Comparison of ENCODE assay signal across 1 cellular context in genomic region chr11:56700242-56700918, GRCh38.
TF ChIP-seq lines count a peak whose summit lies in the region.

No MANE protein-coding gene starts in this region.

TF ChIP-seq in GM23338, 12 proteins besides CTCF, POLR2A, EP300 and RAD21:
- TF ChIP-seq, protein P1, sequence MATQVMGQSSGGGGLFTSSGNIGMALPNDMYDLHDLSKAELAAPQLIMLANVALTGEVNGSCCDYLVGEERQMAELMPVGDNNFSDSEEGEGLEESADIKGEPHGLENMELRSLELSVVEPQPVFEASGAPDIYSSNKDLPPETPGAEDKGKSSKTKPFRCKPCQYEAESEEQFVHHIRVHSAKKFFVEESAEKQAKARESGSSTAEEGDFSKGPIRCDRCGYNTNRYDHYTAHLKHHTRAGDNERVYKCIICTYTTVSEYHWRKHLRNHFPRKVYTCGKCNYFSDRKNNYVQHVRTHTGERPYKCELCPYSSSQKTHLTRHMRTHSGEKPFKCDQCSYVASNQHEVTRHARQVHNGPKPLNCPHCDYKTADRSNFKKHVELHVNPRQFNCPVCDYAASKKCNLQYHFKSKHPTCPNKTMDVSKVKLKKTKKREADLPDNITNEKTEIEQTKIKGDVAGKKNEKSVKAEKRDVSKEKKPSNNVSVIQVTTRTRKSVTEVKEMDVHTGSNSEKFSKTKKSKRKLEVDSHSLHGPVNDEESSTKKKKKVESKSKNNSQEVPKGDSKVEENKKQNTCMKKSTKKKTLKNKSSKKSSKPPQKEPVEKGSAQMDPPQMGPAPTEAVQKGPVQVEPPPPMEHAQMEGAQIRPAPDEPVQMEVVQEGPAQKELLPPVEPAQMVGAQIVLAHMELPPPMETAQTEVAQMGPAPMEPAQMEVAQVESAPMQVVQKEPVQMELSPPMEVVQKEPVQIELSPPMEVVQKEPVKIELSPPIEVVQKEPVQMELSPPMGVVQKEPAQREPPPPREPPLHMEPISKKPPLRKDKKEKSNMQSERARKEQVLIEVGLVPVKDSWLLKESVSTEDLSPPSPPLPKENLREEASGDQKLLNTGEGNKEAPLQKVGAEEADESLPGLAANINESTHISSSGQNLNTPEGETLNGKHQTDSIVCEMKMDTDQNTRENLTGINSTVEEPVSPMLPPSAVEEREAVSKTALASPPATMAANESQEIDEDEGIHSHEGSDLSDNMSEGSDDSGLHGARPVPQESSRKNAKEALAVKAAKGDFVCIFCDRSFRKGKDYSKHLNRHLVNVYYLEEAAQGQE (IDR thresholded peaks at IDR 0.05; ENCODE audit: unreplicated experiment): no peak
- TF ChIP-seq JUNB (IDR thresholded peaks at IDR 0.05; ENCODE audit: unreplicated experiment) (no peak), EZH2phosphoT487 (IDR thresholded peaks at IDR 0.05; ENCODE audit: unreplicated experiment) (no peak), ETS1 (IDR thresholded peaks at IDR 0.05) (no peak), STAT1 (IDR thresholded peaks at IDR 0.05; ENCODE audit: unreplicated experiment) (no peak), CREB1 (CRISPR knock-in tag; IDR thresholded peaks at IDR 0.05; ENCODE audit: low read depth) (no peak), POLR2AphosphoS5 (IDR thresholded peaks at IDR 0.05; ENCODE audit: low read depth) (no peak), NANOG (IDR thresholded peaks at IDR 0.05; ENCODE audit: borderline replicate concordance) (no peak), ZNF331 (CRISPR knock-in tag; IDR thresholded peaks at IDR 0.05; ENCODE audit: low read depth) (no peak)
- TF ChIP-seq, protein P2, sequence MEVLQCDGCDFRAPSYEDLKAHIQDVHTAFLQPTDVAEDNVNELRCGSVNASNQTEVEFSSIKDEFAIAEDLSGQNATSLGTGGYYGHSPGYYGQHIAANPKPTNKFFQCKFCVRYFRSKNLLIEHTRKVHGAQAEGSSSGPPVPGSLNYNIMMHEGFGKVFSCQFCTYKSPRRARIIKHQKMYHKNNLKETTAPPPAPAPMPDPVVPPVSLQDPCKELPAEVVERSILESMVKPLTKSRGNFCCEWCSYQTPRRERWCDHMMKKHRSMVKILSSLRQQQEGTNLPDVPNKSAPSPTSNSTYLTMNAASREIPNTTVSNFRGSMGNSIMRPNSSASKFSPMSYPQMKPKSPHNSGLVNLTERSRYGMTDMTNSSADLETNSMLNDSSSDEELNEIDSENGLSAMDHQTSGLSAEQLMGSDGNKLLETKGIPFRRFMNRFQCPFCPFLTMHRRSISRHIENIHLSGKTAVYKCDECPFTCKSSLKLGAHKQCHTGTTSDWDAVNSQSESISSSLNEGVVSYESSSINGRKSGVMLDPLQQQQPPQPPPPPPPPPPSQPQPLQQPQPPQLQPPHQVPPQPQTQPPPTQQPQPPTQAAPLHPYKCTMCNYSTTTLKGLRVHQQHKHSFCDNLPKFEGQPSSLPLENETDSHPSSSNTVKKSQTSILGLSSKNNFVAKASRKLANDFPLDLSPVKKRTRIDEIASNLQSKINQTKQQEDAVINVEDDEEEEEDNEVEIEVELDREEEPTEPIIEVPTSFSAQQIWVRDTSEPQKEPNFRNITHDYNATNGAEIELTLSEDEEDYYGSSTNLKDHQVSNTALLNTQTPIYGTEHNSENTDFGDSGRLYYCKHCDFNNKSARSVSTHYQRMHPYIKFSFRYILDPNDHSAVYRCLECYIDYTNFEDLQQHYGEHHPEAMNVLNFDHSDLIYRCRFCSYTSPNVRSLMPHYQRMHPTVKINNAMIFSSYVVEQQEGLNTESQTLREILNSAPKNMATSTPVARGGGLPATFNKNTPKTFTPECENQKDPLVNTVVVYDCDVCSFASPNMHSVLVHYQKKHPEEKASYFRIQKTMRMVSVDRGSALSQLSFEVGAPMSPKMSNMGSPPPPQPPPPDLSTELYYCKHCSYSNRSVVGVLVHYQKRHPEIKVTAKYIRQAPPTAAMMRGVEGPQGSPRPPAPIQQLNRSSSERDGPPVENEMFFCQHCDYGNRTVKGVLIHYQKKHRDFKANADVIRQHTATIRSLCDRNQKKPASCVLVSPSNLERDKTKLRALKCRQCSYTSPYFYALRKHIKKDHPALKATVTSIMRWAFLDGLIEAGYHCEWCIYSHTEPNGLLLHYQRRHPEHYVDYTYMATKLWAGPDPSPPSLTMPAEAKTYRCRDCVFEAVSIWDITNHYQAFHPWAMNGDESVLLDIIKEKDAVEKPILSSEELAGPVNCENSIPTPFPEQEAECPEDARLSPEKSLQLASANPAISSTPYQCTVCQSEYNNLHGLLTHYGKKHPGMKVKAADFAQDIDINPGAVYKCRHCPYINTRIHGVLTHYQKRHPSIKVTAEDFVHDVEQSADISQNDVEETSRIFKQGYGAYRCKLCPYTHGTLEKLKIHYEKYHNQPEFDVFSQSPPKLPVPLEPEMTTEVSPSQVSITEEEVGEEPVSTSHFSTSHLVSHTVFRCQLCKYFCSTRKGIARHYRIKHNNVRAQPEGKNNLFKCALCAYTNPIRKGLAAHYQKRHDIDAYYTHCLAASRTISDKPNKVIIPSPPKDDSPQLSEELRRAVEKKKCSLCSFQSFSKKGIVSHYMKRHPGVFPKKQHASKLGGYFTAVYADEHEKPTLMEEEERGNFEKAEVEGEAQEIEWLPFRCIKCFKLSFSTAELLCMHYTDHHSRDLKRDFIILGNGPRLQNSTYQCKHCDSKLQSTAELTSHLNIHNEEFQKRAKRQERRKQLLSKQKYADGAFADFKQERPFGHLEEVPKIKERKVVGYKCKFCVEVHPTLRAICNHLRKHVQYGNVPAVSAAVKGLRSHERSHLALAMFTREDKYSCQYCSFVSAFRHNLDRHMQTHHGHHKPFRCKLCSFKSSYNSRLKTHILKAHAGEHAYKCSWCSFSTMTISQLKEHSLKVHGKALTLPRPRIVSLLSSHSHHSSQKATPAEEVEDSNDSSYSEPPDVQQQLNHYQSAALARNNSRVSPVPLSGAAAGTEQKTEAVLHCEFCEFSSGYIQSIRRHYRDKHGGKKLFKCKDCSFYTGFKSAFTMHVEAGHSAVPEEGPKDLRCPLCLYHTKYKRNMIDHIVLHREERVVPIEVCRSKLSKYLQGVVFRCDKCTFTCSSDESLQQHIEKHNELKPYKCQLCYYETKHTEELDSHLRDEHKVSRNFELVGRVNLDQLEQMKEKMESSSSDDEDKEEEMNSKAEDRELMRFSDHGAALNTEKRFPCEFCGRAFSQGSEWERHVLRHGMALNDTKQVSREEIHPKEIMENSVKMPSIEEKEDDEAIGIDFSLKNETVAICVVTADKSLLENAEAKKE (CRISPR knock-in tag; IDR thresholded peaks at IDR 0.05): no peak
